Comparison of ENCODE assay signal across 21 cellular contexts in genomic region chr2:63378589-63378988, GRCh38.
DNase-seq lines count a peak whose midpoint lies in the region; ATAC-seq, FAIRE-seq and TF ChIP-seq lines count a peak whose summit lies in the region.
"Had no signal": no experiment of that assay in that cellular context is flagged by ENCODE, and none has a peak within 500 bp of the region (broad histone marks: within the 10 kb centered on the region; RNA-seq: fewer than 3 reads in every experiment).

No MANE protein-coding gene starts in this region.

- H3K27me3 ChIP-seq in HUES48 (ENCODE audit: control insufficient read depth, insufficient read depth, low read length), result no peaks in the 10 kb centered on the region
- H3K27me3 ChIP-seq in HepG2 (ENCODE audit: control insufficient read depth in 1 of 2, insufficient read depth in 2 of 2, low read length in 2 of 2), result no peaks in the 10 kb centered on the region
- no peaks in the 10 kb centered on the region for H3K27me3 ChIP-seq in upper lobe of left lung
- H3K27me3 ChIP-seq: Peyer's patch had no signal

- no peaks in the 10 kb centered on the region for H3K4me1 Mint-ChIP-seq in immature natural killer cell
- H3K4me1 Mint-ChIP-seq: CD4-positive, alpha-beta memory T cell; stimulated activated naive CD8-positive, alpha-beta T cell treated with anti-CD3 and anti-CD28 coated beads, Interleukin-15, amount 100 ng/mL, for 72 hours had no signal

- no peak for TF ChIP-seq EP300 in HepG2 (IDR thresholded peaks at IDR 0.05; ENCODE audit: low read depth in 2 of 2, low read length in 2 of 2)
- TF ChIP-seq EP300 in HepG2 (CRISPR knock-in tag; IDR thresholded peaks at IDR 0.05; ENCODE audit: borderline replicate concordance), result no peak
- no peak for TF ChIP-seq EP300 in upper lobe of left lung (IDR thresholded peaks at IDR 0.05)

- ATAC-seq in HepG2 (no peak), upper lobe of left lung (ENCODE audit: low FRiP score in 2 of 2) (no peak)
- ATAC-seq: stimulated activated naive CD8-positive, alpha-beta T cell treated with anti-CD3 and anti-CD28 coated beads, Interleukin-15, amount 100 ng/mL, for 72 hours had no signal

- 83% methylated on average over 1 of the region's 1 CpG for WGBS in HepG2 (ENCODE audit: low lambda C conversion rate)
- WGBS in upper lobe of left lung, 2 donors, result 81 to 90% methylated on average over 1 of the region's 1 CpG

- H3K9me3 Mint-ChIP-seq in immature natural killer cell, result peaks cover 0 to 3% (median 0%) of the 10 kb centered on the region in 6 donors
- H3K9me3 Mint-ChIP-seq: activated T-helper 2 cell treated with anti-CD3 and anti-CD28 coated beads, Interferon-gamma antibody, Interleukin-2, Interleukin-4, amounts not matched to agents 10 μg/mL and 5 μg/mL and 100 μg/mL, durations not matched to agents 14 hours and 24 hours and 36 hours; mesothelial cell of epicardium; stimulated activated naive CD8-positive, alpha-beta T cell treated with anti-CD3 and anti-CD28 coated beads, Interleukin-15, amount 100 ng/mL, for 72 hours had no signal

- no peaks in the 10 kb centered on the region for H4K20me1 ChIP-seq in HepG2 (ENCODE audit: insufficient read depth, low read length)

- FAIRE-seq in HepG2 (lab: Jason Lieb, UNC), result no peak
- FAIRE-seq in D721Med (lab: Jason Lieb, UNC), result no peak

- no peak for TF ChIP-seq RAD21 in HepG2 (CRISPR knock-in tag; IDR thresholded peaks at IDR 0.05)

- H3K36me3 Mint-ChIP-seq in immature natural killer cell, result peaks cover 27 to 30% (median 28%) of the 10 kb centered on the region in 3 donors

- intact Hi-C loops in HepG2 (cut with micrococcal nuclease; ENCODE audit: unreplicated experiment), result no loop called here

- CTCF ChIA-PET in HepG2 (lab: Yijun Ruan, JAX; ENCODE audit: low intra/inter-chr PET ratio, low total read pairs), result no interaction called here

- H3K4me3 Mint-ChIP-seq in immature natural killer cell, result no peak overlapping the region
- H3K4me3 Mint-ChIP-seq: CD4-positive, alpha-beta memory T cell; mesothelial cell of epicardium; stimulated activated naive CD8-positive, alpha-beta T cell treated with anti-CD3 and anti-CD28 coated beads, Interleukin-15, amount 100 ng/mL, for 72 hours had no signal

- BruUV-seq in HepG2 (replicated peaks; lab: Mats Ljungman, UMichigan), result no TSS peak

- no peak overlapping the region for H3K4me2 ChIP-seq in HepG2 (ENCODE audit: low read depth, low read length)

- H3K79me2 ChIP-seq in HepG2 (ENCODE audit: insufficient read depth, low read length), result no peaks in the 10 kb centered on the region

- TF ChIP-seq CTCF in HepG2 (CRISPR knock-in tag; IDR thresholded peaks at IDR 0.05), result no peak
- no peak for TF ChIP-seq CTCF in upper lobe of left lung (IDR thresholded peaks at IDR 0.05)
- no peak for TF ChIP-seq CTCF in D721Med (IDR thresholded peaks at IDR 0.05; ENCODE audit: insufficient read depth, missing control alignments)

- H3K9me3 ChIP-seq in HUES48 (ENCODE audit: control insufficient read depth, insufficient read depth, low read length) (no peaks in the 10 kb centered on the region), HepG2 (ENCODE audit: low read length) (no peaks in the 10 kb centered on the region), upper lobe of left lung (no peaks in the 10 kb centered on the region)
- H3K9me3 ChIP-seq: Peyer's patch had no signal

- no peak overlapping the region for H3K4me3 ChIP-seq in HUES48 (ENCODE audit: low read depth, low read length)
- H3K4me3 ChIP-seq in HepG2 (replicated peaks in 1 of 3; ENCODE audit: insufficient read depth in 1 of 3, low read depth in 2 of 3, low read length in 3 of 3), result no peak overlapping the region
- H3K4me3 ChIP-seq in upper lobe of left lung, result no peak overlapping the region
- H3K4me3 ChIP-seq: Peyer's patch had no signal

- TF ChIP-seq POLR2A in HepG2 (IDR thresholded peaks at IDR 0.05; ENCODE audit: insufficient read depth in 1 of 2, low read depth in 2 of 2, low read length in 2 of 2) (no peak), upper lobe of left lung (IDR thresholded peaks at IDR 0.05) (no peak)

- H3K27ac ChIP-seq in HUES48 (ENCODE audit: low read depth, low read length), result peak overlapping the region; percentile 5
- H3K27ac ChIP-seq in epithelial cell of prostate, result no peak overlapping the region
- no peak overlapping the region for H3K27ac ChIP-seq in HepG2 (ENCODE audit: extremely low read length, insufficient read depth, low read length)
- H3K27ac ChIP-seq in upper lobe of left lung, result no peak overlapping the region
- H3K27ac ChIP-seq: Peyer's patch had no signal

- H3K9ac ChIP-seq in HUES48 (ENCODE audit: low read depth, low read length), result no peak overlapping the region
- no peak overlapping the region for H3K9ac ChIP-seq in HepG2 (ENCODE audit: insufficient read depth, low read depth, low read length)

- H3K4me1 ChIP-seq in HUES48 (ENCODE audit: control insufficient read depth, insufficient read depth, low read length) (peaks cover 16% of the 10 kb centered on the region), HepG2 (ENCODE audit: insufficient read depth, low read length) (0 out of 2 replicates have a peak, but pooled peaks cover 6% of the 10 kb centered on the region), upper lobe of left lung (no peaks in the 10 kb centered on the region)
- H3K4me1 ChIP-seq: Peyer's patch had no signal

- H3K27me3 Mint-ChIP-seq in immature natural killer cell (ENCODE audit: low read depth in 3 of 3), result no peaks in the 10 kb centered on the region
- H3K27me3 Mint-ChIP-seq: CD4-positive, alpha-beta memory T cell; stimulated activated naive CD8-positive, alpha-beta T cell treated with anti-CD3 and anti-CD28 coated beads, Interleukin-15, amount 100 ng/mL, for 72 hours had no signal

- in situ Hi-C loops in HepG2 (cut with HindIII; ENCODE audit: extremely low pct_ligation_motif_present, low pct_unique_long_range_greater_than_20kb), result no loop called here

- DNase-seq in A172 (ENCODE audit: low spot score), result peak; percentile 32
- DNase-seq in OCI-M1 (lab: John Stamatoyannopoulos, UW), result peak; percentile 33
- DNase-seq in epithelial cell of prostate (ENCODE audit: low read depth, low spot score), result peak; percentile 10
- DNase-seq in HepG2 (ENCODE audit: low spot score), result no peak
- no peak for DNase-seq in immature natural killer cell
- no peak for DNase-seq in upper lobe of left lung
- no peak for DNase-seq in D721Med (ENCODE audit: insufficient read length, low spot score)
- DNase-seq: CD4-positive, alpha-beta memory T cell; EL; erythroblast; MM.1S; NCI-H2081 treated with DMSO at 0.1 percent for 48 hours; NCI-H524 treated with DMSO at 0.1 percent for 48 hours; Peyer's patch; retina; stimulated activated CD4-positive, alpha-beta T cell treated with anti-CD3 and anti-CD28 coated beads, Interleukin-15, amount 100 ng/mL, for 24 hours; stimulated activated naive CD8-positive, alpha-beta T cell treated with anti-CD3 and anti-CD28 coated beads, Interleukin-15, amount 100 ng/mL, for 72 hours; SW 1271 had no signal

- no peak overlapping the region for H3K27ac Mint-ChIP-seq in immature natural killer cell
- H3K27ac Mint-ChIP-seq: activated T-helper 2 cell treated with anti-CD3 and anti-CD28 coated beads, Interferon-gamma antibody, Interleukin-2, Interleukin-4, amounts not matched to agents 10 μg/mL and 5 μg/mL and 100 μg/mL, durations not matched to agents 14 hours and 24 hours and 36 hours; CD4-positive, alpha-beta memory T cell; mesothelial cell of epicardium; stimulated activated naive CD8-positive, alpha-beta T cell treated with anti-CD3 and anti-CD28 coated beads, Interleukin-15, amount 100 ng/mL, for 72 hours had no signal

- no peak overlapping the region for H2AFZ ChIP-seq in HepG2 (ENCODE audit: low read length)

- POLR2A ChIA-PET in HepG2 (lab: Yijun Ruan, JAX), result no interaction called here

- peaks cover 4% of the 10 kb centered on the region for H3K36me3 ChIP-seq in HUES48 (ENCODE audit: control insufficient read depth, insufficient read depth, low read length)
- no peaks in the 10 kb centered on the region; a peak in 1 of 5 replicates for H3K36me3 ChIP-seq in HepG2 (replicated peaks in 1 of 2; ENCODE audit: control insufficient read depth in 1 of 2, insufficient read depth in 2 of 2, low read length in 2 of 2)
- H3K36me3 ChIP-seq in upper lobe of left lung, result no peaks in the 10 kb centered on the region
- H3K36me3 ChIP-seq: Peyer's patch had no signal

TF ChIP-seq in HepG2, 621 proteins besides CTCF, POLR2A, EP300 and RAD21 (continues in another document):
- TF ChIP-seq ZNF225 (CRISPR knock-in tag; IDR thresholded peaks at IDR 0.05), result no peak
- no peak for TF ChIP-seq ZNF691 (CRISPR knock-in tag; IDR thresholded peaks at IDR 0.05; ENCODE audit: borderline replicate concordance, low read depth)
- TF ChIP-seq ZNF550 (CRISPR knock-in tag; IDR thresholded peaks at IDR 0.05; ENCODE audit: borderline replicate concordance), result no peak
- TF ChIP-seq NCOA2 (CRISPR knock-in tag; IDR thresholded peaks at IDR 0.05), result no peak
- no peak for TF ChIP-seq ISL2 (CRISPR knock-in tag; IDR thresholded peaks at IDR 0.05)
- no peak for TF ChIP-seq ZNF761 (CRISPR knock-in tag; conservative IDR thresholded peaks at IDR 0.05)
- no peak for TF ChIP-seq KDM5A (IDR thresholded peaks at IDR 0.05; ENCODE audit: borderline replicate concordance, low read length)
- no peak for TF ChIP-seq MLLT10 (CRISPR knock-in tag; IDR thresholded peaks at IDR 0.05)
- no peak for TF ChIP-seq SETDB1 (CRISPR knock-in tag; IDR thresholded peaks at IDR 0.05; ENCODE audit: borderline replicate concordance)
- no peak for TF ChIP-seq SAP130 (CRISPR knock-in tag; IDR thresholded peaks at IDR 0.05; ENCODE audit: low read depth)
- no peak for TF ChIP-seq SUZ12 (IDR thresholded peaks at IDR 0.05; ENCODE audit: low read depth, low read length)
- no peak for TF ChIP-seq ZNF563 (CRISPR knock-in tag; IDR thresholded peaks at IDR 0.05)

Comparison
In these comparisons a context has a peak if more than half of its experiments do, and no peak if none do; other contexts are left out.
1. DNase-seq: peak in A172 (single experiment), OCI-M1 (single experiment) and epithelial cell of prostate (single experiment); none in HepG2 (single experiment), immature natural killer cell (0 of 3), upper lobe of left lung (0 of 2) and D721Med (single experiment).